In genomic region chr2:105680357-105680756, GRCh38 we compare ENCODE assay signal across 9 cellular contexts.
"Had no signal": no experiment of that assay in that cellular context is flagged by ENCODE, and none has a peak within 500 bp of the region (broad histone marks: within the 10 kb centered on the region; RNA-seq: fewer than 3 reads in every experiment).

No MANE protein-coding gene starts in this region.

- H3K27ac ChIP-seq: GM23248, HL-60 had no signal

- H3K9ac ChIP-seq: GM23248 had no signal

- H2AFZ ChIP-seq: GM23248 had no signal

- ATAC-seq: HCT116, K562 had no signal

- FAIRE-seq: K562 had no signal

- H3K36me3 ChIP-seq: HAP-1 had no signal

- DNase-seq: GM23248, GOT3, H7, HFFc6, IMR-90 had no signal

- H3K4me3 ChIP-seq: GM23248, HAP-1, K562 had no signal

- H3K4me1 ChIP-seq: HAP-1 had no signal

- H3K9me3 ChIP-seq: HAP-1 had no signal
